In the genomic region with DNA sequence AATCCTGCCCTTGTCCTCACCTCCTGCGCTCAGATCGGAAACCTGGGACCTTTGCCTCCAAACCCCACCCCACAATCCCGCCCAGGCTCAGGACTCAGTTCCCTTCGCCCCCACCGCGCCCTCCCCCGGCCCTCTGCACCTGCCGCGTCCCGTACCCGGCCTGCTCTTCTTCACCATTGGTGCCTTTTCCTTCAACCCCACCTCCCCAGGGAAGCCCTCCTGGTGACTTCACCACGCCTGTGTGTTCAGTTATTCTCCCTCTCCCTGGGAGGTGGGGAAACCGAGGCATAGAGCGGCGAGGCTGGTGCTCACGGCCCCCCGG, we compare ENCODE assay signal across 1 cellular context.
TF ChIP-seq lines count a peak whose summit lies in the region.

No MANE protein-coding gene starts in this region.

TF ChIP-seq in H1, 55 proteins besides CTCF, POLR2A, EP300 and RAD21 (continued from another document):
- no peak for TF ChIP-seq SIX5 (IDR thresholded peaks at IDR 0.05; ENCODE audit: low read depth, low read length)
- TF ChIP-seq GTF2F1 (IDR thresholded peaks at IDR 0.05; ENCODE audit: borderline replicate concordance, low read depth, low read length), result no peak
